ENCODE assay signal across 23 cellular contexts in the genomic region with DNA sequence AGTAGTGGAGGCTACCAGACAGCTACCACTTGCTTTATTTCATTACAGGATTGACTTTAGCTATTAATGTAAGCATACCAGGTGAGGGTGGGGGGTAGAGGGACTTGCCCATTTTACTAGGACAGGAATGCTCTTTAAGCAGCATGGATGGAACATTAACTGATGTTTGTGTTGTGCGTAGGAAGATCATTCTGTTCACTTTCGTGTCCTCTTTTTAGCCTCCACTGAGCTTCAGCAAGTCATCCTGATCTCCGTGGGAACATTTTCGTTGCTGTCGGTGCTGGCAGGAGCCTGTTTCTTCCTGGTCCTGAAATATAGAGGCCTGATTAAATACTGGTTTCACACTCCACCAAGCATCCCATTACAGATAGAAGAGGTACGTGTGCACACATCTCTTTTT. TPM values are rescaled to one million over a fixed set of nuclear protein-coding genes. Genes with fewer than 3 reads are reported as not detected.
DNase-seq lines count a peak whose midpoint lies in the region; ATAC-seq and TF ChIP-seq lines count a peak whose summit lies in the region.
"Had no signal": no experiment of that assay in that cellular context is flagged by ENCODE, and none has a peak within 500 bp of the region (broad histone marks: within the 10 kb centered on the region; RNA-seq: fewer than 3 reads in every experiment).

No MANE protein-coding gene starts in this region.

- TF ChIP-seq CTCF in ascending aorta (IDR thresholded peaks at IDR 0.05) (no peak), chondrocyte (IDR thresholded peaks at IDR 0.05) (no peak)

- CTCF ChIA-PET in naive thymus-derived CD4-positive, alpha-beta T cell (lab: Charles Lee) = interaction anchor here (1.1 kb wide), 1 partner anchor 235 kb away, joined by 3 read pairs; no protein-coding TSS in a partner anchor

- H3K27me3 ChIP-seq in ascending aorta = no peaks in the 10 kb centered on the region
- no peaks in the 10 kb centered on the region for H3K27me3 ChIP-seq in naive thymus-derived CD4-positive, alpha-beta T cell (ENCODE audit: control insufficient read depth in 2 of 2, insufficient read depth in 2 of 2, low read length in 2 of 2)
- H3K27me3 ChIP-seq: adrenal gland, right lobe of liver, SJCRH30 had no signal

- no peaks in the 10 kb centered on the region for H3K9me3 ChIP-seq in ascending aorta
- H3K9me3 ChIP-seq in naive thymus-derived CD4-positive, alpha-beta T cell (ENCODE audit: control insufficient read depth in 2 of 3, low read length in 3 of 3) = no peaks in the 10 kb centered on the region
- H3K9me3 ChIP-seq: adrenal gland, right lobe of liver, SJCRH30 had no signal

- no peaks in the 10 kb centered on the region for H3K27me3 Mint-ChIP-seq in naive thymus-derived CD4-positive, alpha-beta T cell
- H3K27me3 Mint-ChIP-seq in chondrocyte (ENCODE audit: low read depth) = no peaks in the 10 kb centered on the region
- H3K27me3 Mint-ChIP-seq: activated CD4-positive, alpha-beta T cell treated with anti-CD3 and anti-CD28 coated beads, Interleukin-2, amount 10 ng/mL, durations not matched to agents 7 days and 5 days; natural killer cell treated with Interleukin-12 subunit alpha and Interleukin-12 subunit beta and Interleukin-15 and Interleukin-18, amount 100 ng/mL, for 72 hours had no signal

- H3K27ac Mint-ChIP-seq in naive thymus-derived CD4-positive, alpha-beta T cell = peak overlapping the region in 6 of 9 donors; percentile 16 to 81 (median 66)
- H3K27ac Mint-ChIP-seq in chondrocyte (ENCODE audit: unreplicated experiment) = no peak overlapping the region
- H3K27ac Mint-ChIP-seq: activated CD4-positive, alpha-beta T cell treated with anti-CD3 and anti-CD28 coated beads, Interleukin-2, amount 10 ng/mL, durations not matched to agents 7 days and 5 days; GM23338; mesothelial cell of epicardium; T-helper 1 cell treated with Interleukin-12 subunit alpha and Interleukin-12 subunit beta and Interleukin-4 antibody, amounts not matched to agents 30 μg/mL and 1 μg/mL, for 36 hours had no signal

- intact Hi-C loops in ascending aorta (cut with DNase I) = no loop called here
- intact Hi-C loops in naive thymus-derived CD4-positive, alpha-beta T cell (cut with micrococcal nuclease) = no loop called here

- peaks cover 64 to 74% of the 10 kb centered on the region in 2 donors for H3K36me3 ChIP-seq in ascending aorta
- H3K36me3 ChIP-seq in naive thymus-derived CD4-positive, alpha-beta T cell (ENCODE audit: control insufficient read depth in 2 of 3, insufficient read depth in 3 of 3, low read length in 3 of 3) = peaks cover 10 to 90% (median 12%) of the 10 kb centered on the region in 3 experiments

- POLR2A ChIA-PET in naive thymus-derived CD4-positive, alpha-beta T cell (lab: Charles Lee) = no interaction called here

- no peaks in the 10 kb centered on the region for H3K9me3 Mint-ChIP-seq in naive thymus-derived CD4-positive, alpha-beta T cell
- peaks cover 4% of the 10 kb centered on the region for H3K9me3 Mint-ChIP-seq in chondrocyte (ENCODE audit: low read depth)
- H3K9me3 Mint-ChIP-seq: activated CD4-positive, alpha-beta T cell treated with anti-CD3 and anti-CD28 coated beads, Interleukin-2, amount 10 ng/mL, durations not matched to agents 7 days and 5 days; GM23338; mesothelial cell of epicardium; natural killer cell treated with Interleukin-12 subunit alpha and Interleukin-12 subunit beta and Interleukin-15 and Interleukin-18, amount 100 ng/mL, for 72 hours; T-helper 1 cell treated with Interleukin-12 subunit alpha and Interleukin-12 subunit beta and Interleukin-4 antibody, amounts not matched to agents 30 μg/mL and 1 μg/mL, for 36 hours had no signal

- H3K4me1 Mint-ChIP-seq in naive thymus-derived CD4-positive, alpha-beta T cell = peaks cover 0 to 32% (median 10%) of the 10 kb centered on the region in 7 donors
- peaks cover 41% of the 10 kb centered on the region for H3K4me1 Mint-ChIP-seq in chondrocyte (ENCODE audit: low read depth)
- H3K4me1 Mint-ChIP-seq: GM23338, mesothelial cell of epicardium had no signal

- H3K36me3 Mint-ChIP-seq in naive thymus-derived CD4-positive, alpha-beta T cell = peaks cover 7 to 44% (median 18%) of the 10 kb centered on the region in 5 donors
- H3K36me3 Mint-ChIP-seq in chondrocyte (ENCODE audit: low read depth) = peaks cover 42% of the 10 kb centered on the region

- peak; percentile 57 for DNase-seq in Ammon's horn (ENCODE audit: low spot score)
- DNase-seq in Caki2 (ENCODE audit: low read depth) = peak; percentile 51
- DNase-seq in ascending aorta (ENCODE audit: low spot score in 2 of 2) = no peak
- DNase-seq in naive thymus-derived CD4-positive, alpha-beta T cell = no peak
- no peak for DNase-seq in chondrocyte (ENCODE audit: low spot score)
- DNase-seq in SHP77 (lab: John Stamatoyannopoulos, UW) = no peak
- DNase-seq: activated CD4-positive, alpha-beta T cell treated with anti-CD3 and anti-CD28 coated beads, Interleukin-2, amount 10 ng/mL, durations not matched to agents 7 days and 5 days; adrenal gland; DMS53; foreskin fibroblast; GDM1; NCI-H1092 treated with DMSO at 0.1 percent for 48 hours; NCI-H1930; PC-9; right lobe of liver; SJCRH30 had no signal

- H3K27ac ChIP-seq in ascending aorta = peak overlapping the region; percentile 64 to 91
- no peak overlapping the region for H3K27ac ChIP-seq in naive thymus-derived CD4-positive, alpha-beta T cell (ENCODE audit: low read depth, low read length)
- H3K27ac ChIP-seq: C4-2B, PC-9, right lobe of liver, SJCRH30 had no signal

- H3K4me1 ChIP-seq in ascending aorta = peaks cover 11 to 24% of the 10 kb centered on the region in 2 donors
- H3K4me1 ChIP-seq in naive thymus-derived CD4-positive, alpha-beta T cell (ENCODE audit: control insufficient read depth in 2 of 2, insufficient read depth in 2 of 2, low read length in 2 of 2) = no peaks in the 10 kb centered on the region
- H3K4me1 ChIP-seq: right lobe of liver, SJCRH30 had no signal

- no peak overlapping the region for H3K4me3 Mint-ChIP-seq in naive thymus-derived CD4-positive, alpha-beta T cell
- H3K4me3 Mint-ChIP-seq in chondrocyte (ENCODE audit: unreplicated experiment) = no peak overlapping the region
- H3K4me3 Mint-ChIP-seq: activated CD4-positive, alpha-beta T cell treated with anti-CD3 and anti-CD28 coated beads, Interleukin-2, amount 10 ng/mL, durations not matched to agents 7 days and 5 days; GM23338; mesothelial cell of epicardium; T-helper 1 cell treated with Interleukin-12 subunit alpha and Interleukin-12 subunit beta and Interleukin-4 antibody, amounts not matched to agents 30 μg/mL and 1 μg/mL, for 36 hours had no signal

- no peak for ATAC-seq in naive thymus-derived CD4-positive, alpha-beta T cell
- ATAC-seq in HG02852 (IDR thresholded peaks at IDR 0.05; ENCODE audit: unreplicated experiment) (no peak), GM21381 (IDR thresholded peaks at IDR 0.05; ENCODE audit: unreplicated experiment) (no peak)
- ATAC-seq: GM23338; natural killer cell treated with Interleukin-12 subunit alpha and Interleukin-12 subunit beta and Interleukin-15 and Interleukin-18, amount 100 ng/mL, for 72 hours had no signal

- in situ Hi-C loops in Caki2 (cut with HindIII; ENCODE audit: low pct_unique_long_range_greater_than_20kb, low sequenced_read_pairs) = no loop called here

- no peak overlapping the region for H3K4me3 ChIP-seq in ascending aorta
- H3K4me3 ChIP-seq in naive thymus-derived CD4-positive, alpha-beta T cell (ENCODE audit: low read length) = no peak overlapping the region
- H3K4me3 ChIP-seq: adrenal gland, GM23338, PC-9, right lobe of liver, SJCRH30 had no signal

RNA-seq across cellular contexts. Expression of a gene that starts 29.3 kb away (rescaled TPM):
- total RNA-seq in Caki2 (2014; rRNA removed; shearing (Covaris generic); ENCODE audit: low replicate concordance) = 90.9 and 93.7 TPM in 2 replicates
- 46.4 TPM for total RNA-seq in ascending aorta
- total RNA-seq in naive thymus-derived CD4-positive, alpha-beta T cell = 10 to 100 TPM in 4 of 5 experiments, 1 to 10 TPM in 1; 9.1 to 80.5 (median 33.7) TPM
- 10 to 100 TPM; 29.8 to 39.2 TPM for polyA plus RNA-seq in naive thymus-derived CD4-positive, alpha-beta T cell
- 58.1 to 58.4 TPM (median 58.3 TPM) in 3 replicates for total RNA-seq in chondrocyte

RNA-seq across cellular contexts. Expression of a gene that starts 47.3 kb away (rescaled TPM):
- total RNA-seq in Caki2 (2014; rRNA removed; shearing (Covaris generic); ENCODE audit: low replicate concordance) = 27.1 and 39.7 TPM in 2 replicates
- total RNA-seq in ascending aorta = 24.9 TPM
- 100 to 1,000 TPM in 2 of 5 experiments, 10 to 100 TPM in 3; 38.3 to 108 (median 61.7) TPM for total RNA-seq in naive thymus-derived CD4-positive, alpha-beta T cell
- polyA plus RNA-seq in naive thymus-derived CD4-positive, alpha-beta T cell = 10 to 100 TPM; 37.0 to 46.5 TPM
- 26.8 to 31.0 TPM (median 28.7 TPM) in 3 replicates for total RNA-seq in chondrocyte

RNA-seq across cellular contexts. Expression of a gene that starts 59.0 kb away (rescaled TPM):
- total RNA-seq in Caki2 (2014; rRNA removed; shearing (Covaris generic); ENCODE audit: low replicate concordance) = not detected in 2 replicates
- 1.5 TPM for total RNA-seq in ascending aorta
- total RNA-seq in naive thymus-derived CD4-positive, alpha-beta T cell = 1 to 10 TPM in 1 of 5 experiments, under 1 TPM in 3, not detected in 1; 0.27 to 1.5 (median 0.61) TPM
- polyA plus RNA-seq in naive thymus-derived CD4-positive, alpha-beta T cell = under 1 TPM; 0.54 to 0.92 TPM
- total RNA-seq in chondrocyte = 2.4 to 3.5 TPM (median 2.6 TPM) in 3 replicates

Comparison
In these comparisons a context has a peak if more than half of its experiments do, and no peak if none do; other contexts are left out.
1. DNase-seq: peak in Ammon's horn (single experiment) and Caki2 (single experiment); none in ascending aorta (0 of 2), naive thymus-derived CD4-positive, alpha-beta T cell (0 of 9), chondrocyte (single experiment) and SHP77 (0 of 2).